Comparison of ENCODE assay signal across 1 cellular context in the genomic region with DNA sequence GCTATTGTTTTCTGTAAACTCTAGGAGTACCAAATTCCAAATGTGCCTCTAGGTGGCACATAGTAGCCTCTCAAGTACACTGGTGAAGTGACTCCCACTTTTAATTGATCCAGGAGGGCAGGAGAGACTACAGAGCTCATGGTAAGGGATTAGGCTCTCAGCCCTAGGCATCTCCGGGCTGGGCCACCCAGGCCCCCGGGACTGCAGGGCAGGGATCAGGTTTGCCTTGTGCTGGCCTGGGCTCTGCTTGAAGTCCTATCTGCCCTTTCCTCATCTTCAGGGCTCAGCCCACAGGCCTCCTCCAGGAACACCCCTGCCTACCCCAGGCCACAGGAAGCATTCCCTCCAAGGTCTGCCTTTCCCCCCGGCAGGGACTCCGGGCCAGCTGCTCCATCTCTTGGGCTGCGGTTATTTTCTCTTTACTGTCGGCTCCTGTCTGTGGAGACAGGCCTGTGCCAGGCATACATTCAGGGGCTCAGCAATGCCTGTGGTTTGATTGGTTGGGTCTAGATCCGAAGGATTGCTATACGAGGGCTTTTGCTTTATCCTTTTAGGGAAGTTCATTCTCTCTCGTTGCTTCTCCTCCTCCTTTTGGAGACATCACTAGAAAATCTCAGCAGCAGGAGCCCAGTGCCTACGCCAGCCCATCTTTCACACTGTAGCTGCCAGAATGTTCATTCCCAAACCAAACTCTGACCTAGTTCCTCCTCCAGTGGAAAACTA.
TF ChIP-seq lines count a peak whose summit lies in the region.

No MANE protein-coding gene starts in this region.

TF ChIP-seq in H1, 55 proteins besides CTCF, POLR2A, EP300 and RAD21 (continued from another document):
- TF ChIP-seq GTF2F1 (IDR thresholded peaks at IDR 0.05; ENCODE audit: borderline replicate concordance, low read depth, low read length) (no peak), TCF12 (IDR thresholded peaks at IDR 0.05; ENCODE audit: low read depth, low read length) (no peak), BACH1 (IDR thresholded peaks at IDR 0.05; ENCODE audit: low read length) (no peak), NANOG (IDR thresholded peaks at IDR 0.05; ENCODE audit: insufficient read depth, low read depth, low read length, poor library complexity, severe bottlenecking) (no peak), GABPA (IDR thresholded peaks at IDR 0.05; ENCODE audit: borderline replicate concordance, insufficient read depth, low read length) (no peak), CBX5 (IDR thresholded peaks at IDR 0.05; ENCODE audit: low read depth, low read length) (no peak), CEBPB (IDR thresholded peaks at IDR 0.05; ENCODE audit: low read depth, low read length) (no peak), HDAC2 (IDR thresholded peaks at IDR 0.05; ENCODE audit: borderline replicate concordance in 1 of 2, low read depth in 2 of 2, low read length in 2 of 2) (no peak), YY1 (IDR thresholded peaks at IDR 0.05; ENCODE audit: low read depth, low read length) (no peak), CHD1 (IDR thresholded peaks at IDR 0.05; ENCODE audit: low read depth, low read length) (no peak), FOSL1 (IDR thresholded peaks at IDR 0.05; ENCODE audit: insufficient read depth, low read depth, low read length) (no peak), JUN (IDR thresholded peaks at IDR 0.05; ENCODE audit: low read depth, low read length) (no peak)
- TF ChIP-seq, protein P1, sequence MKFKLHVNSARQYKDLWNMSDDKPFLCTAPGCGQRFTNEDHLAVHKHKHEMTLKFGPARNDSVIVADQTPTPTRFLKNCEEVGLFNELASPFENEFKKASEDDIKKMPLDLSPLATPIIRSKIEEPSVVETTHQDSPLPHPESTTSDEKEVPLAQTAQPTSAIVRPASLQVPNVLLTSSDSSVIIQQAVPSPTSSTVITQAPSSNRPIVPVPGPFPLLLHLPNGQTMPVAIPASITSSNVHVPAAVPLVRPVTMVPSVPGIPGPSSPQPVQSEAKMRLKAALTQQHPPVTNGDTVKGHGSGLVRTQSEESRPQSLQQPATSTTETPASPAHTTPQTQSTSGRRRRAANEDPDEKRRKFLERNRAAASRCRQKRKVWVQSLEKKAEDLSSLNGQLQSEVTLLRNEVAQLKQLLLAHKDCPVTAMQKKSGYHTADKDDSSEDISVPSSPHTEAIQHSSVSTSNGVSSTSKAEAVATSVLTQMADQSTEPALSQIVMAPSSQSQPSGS (IDR thresholded peaks at IDR 0.05; ENCODE audit: low read length), result no peak
